7 cellular contexts compared by ENCODE assay signal in the genomic region with DNA sequence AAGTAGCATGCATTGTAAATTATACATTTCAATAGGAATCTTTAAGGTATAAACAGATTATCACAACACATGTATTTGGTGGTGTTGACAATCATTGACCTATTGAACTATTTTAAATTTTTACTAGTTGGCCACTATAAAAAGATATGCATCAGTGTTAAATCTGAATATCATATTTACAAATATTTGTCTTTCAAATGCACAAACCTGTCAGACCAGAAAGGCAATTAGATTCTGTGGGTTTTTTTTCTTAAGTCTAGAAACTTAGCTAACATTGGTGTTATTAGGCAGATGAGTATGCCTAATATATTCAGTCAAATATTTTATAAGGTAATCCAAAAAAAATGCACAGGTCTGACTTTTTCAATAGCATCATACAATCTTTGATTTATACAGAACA.
"Had no signal": no experiment of that assay in that cellular context is flagged by ENCODE, and none has a peak within 500 bp of the region (broad histone marks: within the 10 kb centered on the region; RNA-seq: fewer than 3 reads in every experiment).

No MANE protein-coding gene starts in this region.

- H2AFZ ChIP-seq: GM23338 had no signal

- H3K4me2 ChIP-seq: GM23338 had no signal

- H3K27ac ChIP-seq: HL-60 had no signal

- DNase-seq: H9, HCEC 1CT, IMR-90, KG1 had no signal

- H3K4me3 ChIP-seq: GM23338, K562 had no signal

- ATAC-seq: GM23338, K562 had no signal
